In genomic region chr14:100283984-100284881, GRCh38 we compare ENCODE assay signal across 1 cellular context.
TF ChIP-seq lines count a peak whose summit lies in the region.

No MANE protein-coding gene starts in this region.

TF ChIP-seq in K562, 482 proteins besides CTCF, POLR2A, EP300 and RAD21:
- TF ChIP-seq ZNF518B (CRISPR knock-in tag; IDR thresholded peaks at IDR 0.05) = no peak
- TF ChIP-seq POLR2G (IDR thresholded peaks at IDR 0.05; ENCODE audit: low read depth, low read length) = peak; percentile 46; the same call in 1 of the 2 replicates
